ENCODE assay signal across 25 cellular contexts in the genomic region with DNA sequence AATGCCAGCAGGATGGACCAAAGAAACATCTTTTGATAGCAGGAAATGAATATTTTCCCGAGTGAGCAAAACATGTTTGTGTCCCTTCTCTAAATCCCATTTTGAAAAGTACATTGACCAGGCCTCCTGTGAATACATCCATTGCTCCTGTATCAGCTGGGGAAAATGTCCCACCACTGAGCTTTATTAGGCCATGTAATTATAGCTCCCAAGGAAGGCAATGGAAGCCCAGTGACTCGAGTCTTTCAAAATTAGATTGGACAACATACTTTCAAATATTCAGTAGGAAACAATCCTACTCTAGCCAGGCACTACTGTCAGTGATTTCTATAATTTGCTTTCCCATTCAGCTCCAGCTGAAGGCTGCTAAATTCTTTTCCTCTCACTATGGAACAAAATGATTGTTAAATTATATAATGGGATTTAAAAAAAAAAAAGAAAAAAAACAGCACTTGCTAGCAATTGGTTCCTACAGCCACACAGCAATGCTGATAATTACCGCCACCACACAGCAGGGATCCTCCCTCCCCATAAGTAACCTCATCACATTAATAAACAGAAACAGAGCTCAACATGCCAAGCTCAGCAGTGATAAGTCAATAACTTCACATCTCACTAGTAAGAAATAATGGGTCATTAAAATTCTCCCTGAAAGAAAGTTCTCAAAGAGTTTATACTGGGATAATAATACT.
DNase-seq lines count a peak whose midpoint lies in the region; ATAC-seq and TF ChIP-seq lines count a peak whose summit lies in the region.
"Had no signal": no experiment of that assay in that cellular context is flagged by ENCODE, and none has a peak within 500 bp of the region (broad histone marks: within the 10 kb centered on the region; RNA-seq: fewer than 3 reads in every experiment).

No MANE protein-coding gene starts in this region.

- peak; percentile 37 to 75 (median 63) for ATAC-seq in psoas muscle

- intact Hi-C loops in psoas muscle (cut with DNase I) = loop anchor here in 1 of 2 donors (10.0 kb wide), 1 partner anchor 116 kb away; no protein-coding TSS in a partner anchor

- no peaks in the 10 kb centered on the region for H3K27me3 ChIP-seq in HL-60 (ENCODE audit: insufficient read depth, poor library complexity, severe bottlenecking)
- H3K27me3 ChIP-seq in psoas muscle (ENCODE audit: insufficient read depth in 3 of 3, low read length in 2 of 3) = no peaks in the 10 kb centered on the region
- H3K27me3 ChIP-seq: dorsolateral prefrontal cortex had no signal

- H3K27ac ChIP-seq in HL-60 (replicated peaks) (peak overlapping the region; percentile 46), psoas muscle (peak overlapping the region; percentile 57), RWPE1 (no peak overlapping the region)
- H3K27ac ChIP-seq: 22Rv1 had no signal

- H3K4me3 ChIP-seq in HL-60 (replicated peaks; ENCODE audit: insufficient read depth, low read length) = no peak overlapping the region
- no peak overlapping the region for H3K4me3 ChIP-seq in psoas muscle
- H3K4me3 ChIP-seq: dorsolateral prefrontal cortex had no signal

- DNase-seq in DMS 273 (lab: John Stamatoyannopoulos, UW; ENCODE audit: unreplicated experiment) = peak; percentile 14
- no peak for DNase-seq in DMS 273 treated with DMSO at 0.1 percent for 48 hours (lab: John Stamatoyannopoulos, UW)
- DNase-seq in HL-60 (ENCODE audit: low read depth in 1 of 2, low spot score in 1 of 2) = no peak
- DNase-seq in amniotic epithelial cell (ENCODE audit: low read depth) = peak; percentile 32
- DNase-seq in psoas muscle = no peak
- DNase-seq in HUDEP-2 (lab: John Stamatoyannopoulos, UW; ENCODE audit: unreplicated experiment in 76 of 76) = no peak
- DNase-seq in RWPE1 (ENCODE audit: low spot score) = no peak
- DNase-seq in hippocampal formation (lab: John Stamatoyannopoulos, UW) = no peak
- DNase-seq: activated CD4-positive, alpha-beta memory T cell treated with anti-CD3 and anti-CD28 coated beads for 36 hours; activated CD4-positive, CD25-positive, alpha-beta regulatory T cell; activated naive CD8-positive, alpha-beta T cell treated with anti-CD3 and anti-CD28 coated beads for 36 hours; CD4-positive, alpha-beta memory T cell; DMS53; dorsolateral prefrontal cortex; glutamatergic neuron; kidney glomerular epithelial cell; mammary epithelial cell; naive B cell; NCI-H1105; NCI-H774; OCI-M1; SHP77 treated with DMSO at 0.1 percent for 48 hours; small intestine; SW 1271 had no signal

- POLR2A ChIA-PET in RWPE1 (lab: Yijun Ruan, JAX; ENCODE audit: low non-redundant PET) = no interaction called here

- WGBS in psoas muscle, 3 donors = 61 to 70% (median 68%) methylated on average over 3 of the region's 3 CpGs

- TF ChIP-seq CTCF in HL-60 (IDR thresholded peaks at IDR 0.05; ENCODE audit: insufficient read depth, low read length) (no peak), psoas muscle (IDR thresholded peaks at IDR 0.05) (no peak), RWPE1 (conservative IDR thresholded peaks at IDR 0.05; ENCODE audit: low read depth) (no peak)

- CTCF ChIA-PET in RWPE1 (lab: Yijun Ruan, JAX) = no interaction called here

- no peaks in the 10 kb centered on the region for H3K9me3 ChIP-seq in psoas muscle

- H3K36me3 ChIP-seq in psoas muscle (ENCODE audit: insufficient read depth in 1 of 2, low read depth in 1 of 2) = no peaks in the 10 kb centered on the region

- peaks cover 46% of the 10 kb centered on the region for H3K4me1 ChIP-seq in psoas muscle

Comparison
In these comparisons a context has a peak if more than half of its experiments do, and no peak if none do; other contexts are left out.
1. DNase-seq: peak in DMS 273 (single experiment) and amniotic epithelial cell (single experiment); none in DMS 273 treated with DMSO at 0.1 percent for 48 hours (single experiment), HL-60 (0 of 2), psoas muscle (0 of 2), HUDEP-2 (0 of 76), RWPE1 (single experiment) and hippocampal formation (0 of 2).